14 cellular contexts compared by ENCODE assay signal in the genomic region with DNA sequence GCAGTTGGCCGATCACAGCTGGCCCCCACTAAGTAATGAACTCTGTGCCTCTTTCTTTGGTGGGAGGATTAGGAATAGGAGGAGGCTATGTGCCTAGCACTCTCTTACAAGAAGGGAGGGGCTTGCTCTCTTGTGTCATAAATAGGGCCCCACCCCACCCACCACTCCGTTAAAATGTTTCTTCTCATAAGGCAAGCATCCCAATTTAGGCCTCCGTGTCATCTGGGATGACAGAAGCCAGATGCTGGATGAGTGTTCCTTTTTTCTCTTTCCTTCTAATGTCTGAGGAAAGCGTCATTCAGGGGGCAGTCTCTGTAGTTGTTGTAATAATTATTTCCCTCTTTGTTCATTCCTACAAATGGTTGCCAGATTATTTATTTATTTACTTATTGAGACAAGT. TPM values are rescaled to one million over a fixed set of nuclear protein-coding genes. Genes with fewer than 3 reads are reported as not detected.
A peak's percentile ranks its signal among the peaks of the same experiment; 100 is the strongest.
DNase-seq lines count a peak whose midpoint lies in the region; ATAC-seq and TF ChIP-seq lines count a peak whose summit lies in the region.
"Had no signal": no experiment of that assay in that cellular context is flagged by ENCODE, and none has a peak within 500 bp of the region (broad histone marks: within the 10 kb centered on the region; RNA-seq: fewer than 3 reads in every experiment).

A gene with protein sequence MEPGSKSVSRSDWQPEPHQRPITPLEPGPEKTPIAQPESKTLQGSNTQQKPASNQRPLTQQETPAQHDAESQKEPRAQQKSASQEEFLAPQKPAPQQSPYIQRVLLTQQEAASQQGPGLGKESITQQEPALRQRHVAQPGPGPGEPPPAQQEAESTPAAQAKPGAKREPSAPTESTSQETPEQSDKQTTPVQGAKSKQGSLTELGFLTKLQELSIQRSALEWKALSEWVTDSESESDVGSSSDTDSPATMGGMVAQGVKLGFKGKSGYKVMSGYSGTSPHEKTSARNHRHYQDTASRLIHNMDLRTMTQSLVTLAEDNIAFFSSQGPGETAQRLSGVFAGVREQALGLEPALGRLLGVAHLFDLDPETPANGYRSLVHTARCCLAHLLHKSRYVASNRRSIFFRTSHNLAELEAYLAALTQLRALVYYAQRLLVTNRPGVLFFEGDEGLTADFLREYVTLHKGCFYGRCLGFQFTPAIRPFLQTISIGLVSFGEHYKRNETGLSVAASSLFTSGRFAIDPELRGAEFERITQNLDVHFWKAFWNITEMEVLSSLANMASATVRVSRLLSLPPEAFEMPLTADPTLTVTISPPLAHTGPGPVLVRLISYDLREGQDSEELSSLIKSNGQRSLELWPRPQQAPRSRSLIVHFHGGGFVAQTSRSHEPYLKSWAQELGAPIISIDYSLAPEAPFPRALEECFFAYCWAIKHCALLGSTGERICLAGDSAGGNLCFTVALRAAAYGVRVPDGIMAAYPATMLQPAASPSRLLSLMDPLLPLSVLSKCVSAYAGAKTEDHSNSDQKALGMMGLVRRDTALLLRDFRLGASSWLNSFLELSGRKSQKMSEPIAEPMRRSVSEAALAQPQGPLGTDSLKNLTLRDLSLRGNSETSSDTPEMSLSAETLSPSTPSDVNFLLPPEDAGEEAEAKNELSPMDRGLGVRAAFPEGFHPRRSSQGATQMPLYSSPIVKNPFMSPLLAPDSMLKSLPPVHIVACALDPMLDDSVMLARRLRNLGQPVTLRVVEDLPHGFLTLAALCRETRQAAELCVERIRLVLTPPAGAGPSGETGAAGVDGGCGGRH (minus strand): TSS at position 76 of the 400 bp plus-strand sequence. CDS start 239 bp downstream, outside the sequence.

- no peaks in the 10 kb centered on the region for H3K27me3 Mint-ChIP-seq in activated T-helper 17 cell treated with anti-CD3 and anti-CD28 coated beads, Interleukin-2, amount 50 U/mL, for 72 hours
- peaks cover 0 to 6% of the 10 kb centered on the region in 2 donors for H3K27me3 Mint-ChIP-seq in stimulated activated naive B cell treated with anti-CD40 and anti-IgM and Interleukin-4, amounts not matched to agents 10 μg/mL and 1 μg/mL and 100 μg/mL, for 72 hours
- H3K27me3 Mint-ChIP-seq: activated naive CD4-positive, alpha-beta T cell treated with anti-CD3 and anti-CD28 coated beads, Interleukin-2, amount 50 U/mL, for 24 hours had no signal

- no peak for TF ChIP-seq CTCF in right atrium auricular region (IDR thresholded peaks at IDR 0.05)

- H3K4me1 ChIP-seq in right atrium auricular region = peaks cover 0 to 24% of the 10 kb centered on the region in 2 donors

- H3K4me1 Mint-ChIP-seq in activated T-helper 17 cell treated with anti-CD3 and anti-CD28 coated beads, Interleukin-2, amount 50 U/mL, for 72 hours = peaks cover 8% of the 10 kb centered on the region
- H3K4me1 Mint-ChIP-seq in stimulated activated naive B cell treated with anti-CD40 and anti-IgM and Interleukin-4, amounts not matched to agents 10 μg/mL and 1 μg/mL and 100 μg/mL, for 72 hours = peaks cover 13 to 24% of the 10 kb centered on the region in 2 donors

- H3K4me3 Mint-ChIP-seq in activated T-helper 17 cell treated with anti-CD3 and anti-CD28 coated beads, Interleukin-2, amount 50 U/mL, for 72 hours = no peak within 1 kb of the TSS
- H3K4me3 Mint-ChIP-seq in stimulated activated naive B cell treated with anti-CD40 and anti-IgM and Interleukin-4, amounts not matched to agents 10 μg/mL and 1 μg/mL and 100 μg/mL, for 72 hours = no peak within 1 kb of the TSS
- H3K4me3 Mint-ChIP-seq: activated naive CD4-positive, alpha-beta T cell treated with anti-CD3 and anti-CD28 coated beads, Interleukin-2, amount 50 U/mL, for 24 hours had no signal

- H3K27ac Mint-ChIP-seq in activated T-helper 17 cell treated with anti-CD3 and anti-CD28 coated beads, Interleukin-2, amount 50 U/mL, for 72 hours = no peak within 1 kb of the TSS
- H3K27ac Mint-ChIP-seq in stimulated activated naive B cell treated with anti-CD40 and anti-IgM and Interleukin-4, amounts not matched to agents 10 μg/mL and 1 μg/mL and 100 μg/mL, for 72 hours = peak within 1 kb of the TSS; percentile 5
- H3K27ac Mint-ChIP-seq: activated naive CD4-positive, alpha-beta T cell treated with anti-CD3 and anti-CD28 coated beads, Interleukin-2, amount 50 U/mL, for 24 hours had no signal

- H3K27me3 ChIP-seq in right atrium auricular region = no peaks in the 10 kb centered on the region
- H3K27me3 ChIP-seq: ovary had no signal

- DNase-seq in T-helper 1 cell = no peak
- no peak for DNase-seq in right atrium auricular region (ENCODE audit: low spot score)
- no peak for DNase-seq in stimulated activated naive B cell treated with anti-CD40 and anti-IgM and Interleukin-4, amounts not matched to agents 10 μg/mL and 1 μg/mL and 100 μg/mL, for 72 hours
- no peak for DNase-seq in inferior parietal cortex (ENCODE audit: extremely low spot score)
- no peak for DNase-seq in effector CD8-positive, alpha-beta T cell (lab: John Stamatoyannopoulos, UW)
- DNase-seq: NCI-H1417, ovary, PC-3, upper lobe of left lung had no signal

- intact Hi-C loops in T-helper 1 cell treated with Interleukin-12 subunit alpha and Interleukin-12 subunit beta and Interleukin-4 antibody, amounts not matched to agents 30 ng/mL and 1 ng/mL, for 36 hours (cut with micrococcal nuclease) = no loop called here

- H3K36me3 ChIP-seq in right atrium auricular region = no peaks in the 10 kb centered on the region
- H3K36me3 ChIP-seq: ovary, upper lobe of left lung had no signal

- no peak within 1 kb of the TSS for H3K27ac ChIP-seq in right atrium auricular region
- H3K27ac ChIP-seq: ovary, upper lobe of left lung had no signal

- H3K36me3 Mint-ChIP-seq in activated T-helper 17 cell treated with anti-CD3 and anti-CD28 coated beads, Interleukin-2, amount 50 U/mL, for 72 hours (ENCODE audit: low read depth) = no peaks in the 10 kb centered on the region
- peaks cover 0 to 4% of the 10 kb centered on the region in 2 donors for H3K36me3 Mint-ChIP-seq in stimulated activated naive B cell treated with anti-CD40 and anti-IgM and Interleukin-4, amounts not matched to agents 10 μg/mL and 1 μg/mL and 100 μg/mL, for 72 hours
- H3K36me3 Mint-ChIP-seq: activated naive CD4-positive, alpha-beta T cell treated with anti-CD3 and anti-CD28 coated beads, Interleukin-2, amount 50 U/mL, for 24 hours had no signal

- no peak for ATAC-seq in activated T-helper 17 cell treated with anti-CD3 and anti-CD28 coated beads, Interleukin-2, amount 50 U/mL, for 72 hours (replicated peaks)
- ATAC-seq in stimulated activated naive B cell treated with anti-CD40 and anti-IgM and Interleukin-4, amounts not matched to agents 10 μg/mL and 1 μg/mL and 100 μg/mL, for 72 hours (replicated peaks) = no peak
- no peak for ATAC-seq in HG02840 (IDR thresholded peaks at IDR 0.05; ENCODE audit: low FRiP score, unreplicated experiment)
- ATAC-seq: PC-3 had no signal

- H3K4me3 ChIP-seq in right atrium auricular region = no peak within 1 kb of the TSS
- H3K4me3 ChIP-seq: ovary, upper lobe of left lung had no signal

- no peaks in the 10 kb centered on the region for H3K9me3 Mint-ChIP-seq in activated T-helper 17 cell treated with anti-CD3 and anti-CD28 coated beads, Interleukin-2, amount 50 U/mL, for 72 hours
- peaks cover 0 to 3% of the 10 kb centered on the region in 2 donors for H3K9me3 Mint-ChIP-seq in stimulated activated naive B cell treated with anti-CD40 and anti-IgM and Interleukin-4, amounts not matched to agents 10 μg/mL and 1 μg/mL and 100 μg/mL, for 72 hours
- H3K9me3 Mint-ChIP-seq: activated naive CD4-positive, alpha-beta T cell treated with anti-CD3 and anti-CD28 coated beads, Interleukin-2, amount 50 U/mL, for 24 hours had no signal

- no peaks in the 10 kb centered on the region for H3K9me3 ChIP-seq in right atrium auricular region
- H3K9me3 ChIP-seq: ovary, upper lobe of left lung had no signal

RNA-seq across cellular contexts. Expression of the gene that starts here (rescaled TPM):
- 26.9 and 30.2 TPM in 2 replicates for total RNA-seq in T-helper 1 cell treated with Interleukin-12 subunit alpha and Interleukin-12 subunit beta and Interleukin-4 antibody, amounts not matched to agents 30 ng/mL and 1 ng/mL, for 36 hours
- total RNA-seq in activated T-helper 17 cell treated with anti-CD3 and anti-CD28 coated beads, Interleukin-2, amount 50 U/mL, for 72 hours = 10 to 100 TPM; 12.5 to 25.5 TPM
- total RNA-seq in right atrium auricular region = 10 to 100 TPM; 11.6 to 36.5 TPM
- total RNA-seq: HT1080 had no signal
